ENCODE assay signal across 25 cellular contexts in the genomic region with DNA sequence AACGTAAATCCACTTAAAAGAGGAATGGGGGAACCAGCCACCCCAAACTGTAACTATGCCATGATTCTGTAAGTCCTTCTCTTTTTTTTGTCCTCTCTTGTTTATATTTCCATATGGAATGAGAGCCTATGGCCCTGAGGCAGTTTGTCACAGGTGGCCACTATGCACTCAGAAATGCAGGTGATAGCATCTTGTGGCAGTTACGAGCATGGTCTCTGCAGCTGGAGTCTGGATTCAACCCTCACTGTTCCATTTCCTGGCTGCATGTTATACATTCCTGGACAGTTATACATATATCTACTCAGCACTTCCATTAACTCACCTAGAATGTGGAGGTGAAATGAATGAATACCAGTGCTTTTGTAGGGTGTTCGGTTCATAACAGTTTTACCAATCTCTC.
"Had no signal": no experiment of that assay in that cellular context is flagged by ENCODE, and none has a peak within 500 bp of the region (broad histone marks: within the 10 kb centered on the region; RNA-seq: fewer than 3 reads in every experiment).

No MANE protein-coding gene starts in this region.

- ATAC-seq: activated CD4-positive, CD25-positive, alpha-beta regulatory T cell treated with anti-CD3 and anti-CD28 coated beads, Interleukin-2, amount 50 U/mL, for 24 hours; activated CD8-positive, alpha-beta T cell treated with anti-CD3 and anti-CD28 coated beads, Interleukin-2, amount 10 ng/mL, durations not matched to agents 7 days and 5 days; activated naive CD8-positive, alpha-beta T cell treated with anti-CD3 and anti-CD28 coated beads, Interleukin-2, amount 50 U/mL, for 24 hours; left ventricle myocardium superior had no signal

- H3K9me3 ChIP-seq: neutrophil, ovary, prostate gland, testis, upper lobe of left lung had no signal

- H2AFZ ChIP-seq: hepatocyte had no signal

- H3K27ac ChIP-seq: hepatocyte, neutrophil, ovary, prostate gland, testis, upper lobe of left lung had no signal

- H3K4me3 Mint-ChIP-seq: activated CD4-positive, alpha-beta T cell treated with anti-CD3 and anti-CD28 coated beads, Interleukin-2, amount 10 ng/mL, durations not matched to agents 7 days and 5 days; activated CD8-positive, alpha-beta T cell treated with anti-CD3 and anti-CD28 coated beads, Interleukin-2, amount 10 ng/mL, durations not matched to agents 7 days and 5 days; activated naive CD8-positive, alpha-beta T cell treated with anti-CD3 and anti-CD28 coated beads, Interleukin-2, amount 50 U/mL, for 24 hours; activated T-helper 1 cell treated with anti-CD3 and anti-CD28 coated beads, Interleukin-12 subunit alpha, Interleukin-12 subunit beta, Interleukin-2, Interleukin-4 antibody, amounts not matched to agents 30 ng/mL and 10 ng/mL and 1 ng/mL, durations not matched to agents 14 hours and 24 hours and 36 hours; dendritic cell treated with granulocyte-macrophage colony-stimulating factor and Interleukin-4, amounts not matched to agents 40 ng/mL and 50 ng/mL, for 4 days; immature natural killer cell; nephron had no signal

- H3K27ac Mint-ChIP-seq: activated CD4-positive, alpha-beta T cell treated with anti-CD3 and anti-CD28 coated beads, Interleukin-2, amount 10 ng/mL, durations not matched to agents 7 days and 5 days; activated CD8-positive, alpha-beta T cell treated with anti-CD3 and anti-CD28 coated beads, Interleukin-2, amount 10 ng/mL, durations not matched to agents 7 days and 5 days; activated naive CD8-positive, alpha-beta T cell treated with anti-CD3 and anti-CD28 coated beads, Interleukin-2, amount 50 U/mL, for 24 hours; activated T-helper 1 cell treated with anti-CD3 and anti-CD28 coated beads, Interleukin-12 subunit alpha, Interleukin-12 subunit beta, Interleukin-2, Interleukin-4 antibody, amounts not matched to agents 30 ng/mL and 10 ng/mL and 1 ng/mL, durations not matched to agents 14 hours and 24 hours and 36 hours; dendritic cell treated with granulocyte-macrophage colony-stimulating factor and Interleukin-4, amounts not matched to agents 40 ng/mL and 50 ng/mL, for 4 days; immature natural killer cell; nephron had no signal

- H3K27me3 Mint-ChIP-seq: activated CD4-positive, alpha-beta T cell treated with anti-CD3 and anti-CD28 coated beads, Interleukin-2, amount 10 ng/mL, durations not matched to agents 7 days and 5 days; dendritic cell treated with granulocyte-macrophage colony-stimulating factor and Interleukin-4, amounts not matched to agents 40 ng/mL and 50 ng/mL, for 4 days had no signal

- H3K4me3 ChIP-seq: hepatocyte, ovary, prostate gland, testis, upper lobe of left lung had no signal

- H3K4me2 ChIP-seq: hepatocyte had no signal

- H3K36me3 ChIP-seq: neutrophil, ovary, prostate gland, upper lobe of left lung had no signal

- DNase-seq: activated CD4-positive, alpha-beta T cell treated with anti-CD3 and anti-CD28 coated beads, Interleukin-2, amount 10 ng/mL, durations not matched to agents 7 days and 5 days; activated CD8-positive, alpha-beta T cell treated with anti-CD3 and anti-CD28 coated beads, Interleukin-2, amount 10 ng/mL, durations not matched to agents 7 days and 5 days; activated gamma-delta T cell; activated naive CD4-positive, alpha-beta T cell treated with anti-CD3 and anti-CD28 coated beads, Interleukin-2, amount 50 U/mL, for 16 hours; activated naive CD8-positive, alpha-beta T cell treated with anti-CD3 and anti-CD28 coated beads, Interleukin-2, amount 50 U/mL, for 24 hours; effector CD4-positive, alpha-beta T cell; erythroblast; foreskin melanocyte; glutamatergic neuron; immature natural killer cell; kidney glomerular epithelial cell; left ventricle myocardium superior; ovary; stimulated activated CD4-positive, alpha-beta T cell treated with anti-CD3 and anti-CD28 coated beads, Interleukin-2, amount 100 ng/mL, for 48 hours; stimulated activated CD8-positive, alpha-beta memory T cell treated with anti-CD3 and anti-CD28 coated beads, Interleukin-4, amount 100 ng/mL, for 48 hours; stimulated activated naive CD4-positive, alpha-beta T cell; testis; upper lobe of left lung had no signal

- H3K27me3 ChIP-seq: hepatocyte, neutrophil, ovary, testis, upper lobe of left lung had no signal

- H3K4me1 Mint-ChIP-seq: activated CD4-positive, alpha-beta T cell treated with anti-CD3 and anti-CD28 coated beads, Interleukin-2, amount 10 ng/mL, durations not matched to agents 7 days and 5 days; activated naive CD8-positive, alpha-beta T cell treated with anti-CD3 and anti-CD28 coated beads, Interleukin-2, amount 50 U/mL, for 24 hours; immature natural killer cell; nephron had no signal

- H3K79me2 ChIP-seq: hepatocyte had no signal

- H3K9me3 Mint-ChIP-seq: activated CD4-positive, alpha-beta T cell treated with anti-CD3 and anti-CD28 coated beads, Interleukin-2, amount 10 ng/mL, durations not matched to agents 7 days and 5 days; activated naive CD8-positive, alpha-beta T cell treated with anti-CD3 and anti-CD28 coated beads, Interleukin-2, amount 50 U/mL, for 24 hours; activated T-helper 1 cell treated with anti-CD3 and anti-CD28 coated beads, Interleukin-12 subunit alpha, Interleukin-12 subunit beta, Interleukin-2, Interleukin-4 antibody, amounts not matched to agents 30 ng/mL and 10 ng/mL and 1 ng/mL, durations not matched to agents 14 hours and 24 hours and 36 hours; dendritic cell treated with granulocyte-macrophage colony-stimulating factor and Interleukin-4, amounts not matched to agents 40 ng/mL and 50 ng/mL, for 4 days; immature natural killer cell; nephron had no signal

- H3K36me3 Mint-ChIP-seq: immature natural killer cell had no signal

- H3K4me1 ChIP-seq: prostate gland, testis, upper lobe of left lung had no signal
